Comparison of ENCODE assay signal across 12 cellular contexts in genomic region chr19:15526408-15526807, GRCh38. TPM values are rescaled to one million over a fixed set of nuclear protein-coding genes. Genes with fewer than 3 reads are reported as not detected.
"Had no signal": no experiment of that assay in that cellular context is flagged by ENCODE, and none has a peak within 500 bp of the region (broad histone marks: within the 10 kb centered on the region; RNA-seq: fewer than 3 reads in every experiment).

No MANE protein-coding gene starts in this region.

- H3K36me3 ChIP-seq: HAP-1 had no signal

- H3K9ac ChIP-seq: GM23248 had no signal

- H3K4me1 Mint-ChIP-seq: GM23338, H9 had no signal

- H3K4me1 ChIP-seq: HAP-1 had no signal

- H3K4me3 Mint-ChIP-seq: GM23338, H9, HFFc6 had no signal

- FAIRE-seq: H1, H54 had no signal

- H3K4me3 ChIP-seq: GM23248, GM23338, HAP-1 had no signal

- H3K27ac ChIP-seq: GM23248 had no signal

- ATAC-seq: GM23338, HCT116 had no signal

- H3K27ac Mint-ChIP-seq: GM23338, H9, HFFc6 had no signal

- H2AFZ ChIP-seq: GM23248, GM23338 had no signal

- H3K4me2 ChIP-seq: GM23338 had no signal

- DNase-seq: GM23248, GOT3, H7, H9, HCEC 1CT, HFFc6 had no signal

- H3K9me3 ChIP-seq: HAP-1 had no signal

RNA-seq across cellular contexts. Expression of gene CYP4F22, which starts 18.1 kb away (rescaled TPM):
- total RNA-seq: GM23248, H1, H7, H9, HFFc6 had no signal
- polyA plus RNA-seq: GM23248, H1 had no signal

RNA-seq across cellular contexts. Expression of gene PGLYRP2, which starts 47.1 kb away (rescaled TPM):
- total RNA-seq: GM23248, GM23338, H1, H4, H7, H9, HFFc6 had no signal
- polyA plus RNA-seq: GM23248, GM23338, H1 had no signal
